20 cellular contexts compared by ENCODE assay signal in genomic region chr12:118581396-118581795, GRCh38.
"Had no signal": no experiment of that assay in that cellular context is flagged by ENCODE, and none has a peak within 500 bp of the region (broad histone marks: within the 10 kb centered on the region; RNA-seq: fewer than 3 reads in every experiment).

No MANE protein-coding gene starts in this region.

- DNase-seq: colonic mucosa; cortex of kidney; effector CD4-positive, alpha-beta T cell; effector memory CD4-positive, alpha-beta T cell; foreskin keratinocyte; heart left ventricle; immature natural killer cell; left cardiac atrium; left lung; left ventricle myocardium superior; lower lobe of right lung; mesendoderm; midbrain; mucosa of descending colon; naive B cell had no signal

- H3K27ac ChIP-seq: colonic mucosa, esophagus muscularis mucosa, foreskin keratinocyte, gastroesophageal sphincter, heart left ventricle, hepatocyte, left lung, lower lobe of right lung had no signal

- H3K27me3 Mint-ChIP-seq: dendritic cell treated with granulocyte-macrophage colony-stimulating factor and Interleukin-4, amounts not matched to agents 40 ng/mL and 50 ng/mL, for 4 days; memory B cell had no signal

- H3K4me1 Mint-ChIP-seq: immature natural killer cell, memory B cell, naive B cell had no signal

- H3K9me3 Mint-ChIP-seq: dendritic cell treated with granulocyte-macrophage colony-stimulating factor and Interleukin-4, amounts not matched to agents 40 ng/mL and 50 ng/mL, for 4 days; immature natural killer cell; memory B cell had no signal

- H3K36me3 Mint-ChIP-seq: immature natural killer cell, memory B cell, naive B cell had no signal

- H3K27ac Mint-ChIP-seq: dendritic cell treated with granulocyte-macrophage colony-stimulating factor and Interleukin-4, amounts not matched to agents 40 ng/mL and 50 ng/mL, for 4 days; immature natural killer cell; memory B cell; naive B cell had no signal

- H3K4me3 Mint-ChIP-seq: dendritic cell treated with granulocyte-macrophage colony-stimulating factor and Interleukin-4, amounts not matched to agents 40 ng/mL and 50 ng/mL, for 4 days; immature natural killer cell; memory B cell; naive B cell had no signal

- ATAC-seq: foreskin keratinocyte, gastroesophageal sphincter, heart left ventricle, left cardiac atrium, left lung, left ventricle myocardium superior, lower lobe of right lung, mucosa of descending colon had no signal
